ENCODE assay signal across 1 cellular context in genomic region chr10:32931593-32931992, GRCh38.
A peak's percentile ranks its signal among the peaks of the same experiment; 100 is the strongest.
TF ChIP-seq lines count a peak whose summit lies in the region.

No MANE protein-coding gene starts in this region.

TF ChIP-seq in GM12878, 131 proteins besides CTCF, POLR2A, EP300 and RAD21 (continued from another document):
- no peak for TF ChIP-seq ZNF592 (IDR thresholded peaks at IDR 0.05)
- peak; percentile 51 for TF ChIP-seq NFIC (IDR thresholded peaks at IDR 0.05; ENCODE audit: low read depth, low read length)
- TF ChIP-seq ATF2 (IDR thresholded peaks at IDR 0.05; ENCODE audit: low read length) = peak; percentile 34; the same call in 1 of the 2 replicates
- no peak for TF ChIP-seq KAT2A (conservative IDR thresholded peaks at IDR 0.05; ENCODE audit: control insufficient read depth, low read depth, low read length)
- no peak for TF ChIP-seq ZNF384 (IDR thresholded peaks at IDR 0.05; ENCODE audit: borderline replicate concordance, low read depth, low read length)
- TF ChIP-seq FOXM1 (IDR thresholded peaks at IDR 0.05; ENCODE audit: low read depth, low read length) = 0 out of 2 replicates have a peak, but pooled peaks have one; percentile 28
- peak; percentile 80; the same call in 1 of the 2 replicates for TF ChIP-seq ZNF24 (IDR thresholded peaks at IDR 0.05)
- no peak for TF ChIP-seq MLLT1 (IDR thresholded peaks at IDR 0.05)
- no peak for TF ChIP-seq ATF3 (IDR thresholded peaks at IDR 0.05; ENCODE audit: borderline replicate concordance, extremely low read depth, low read depth, low read length)
- peak; percentile 86 for TF ChIP-seq TCF7 (IDR thresholded peaks at IDR 0.05; ENCODE audit: borderline replicate concordance)
- no peak for TF ChIP-seq SPI1 (IDR thresholded peaks at IDR 0.05; ENCODE audit: borderline replicate concordance, insufficient read depth, low read depth, low read length)
- no peak for TF ChIP-seq IKZF2 (IDR thresholded peaks at IDR 0.05)
- TF ChIP-seq PAX5 (IDR thresholded peaks at IDR 0.05; ENCODE audit: borderline replicate concordance, low read depth, low read length) = no peak
- TF ChIP-seq USF2 (IDR thresholded peaks at IDR 0.05; ENCODE audit: borderline replicate concordance, low read depth, low read length) = no peak
- TF ChIP-seq MEF2B (IDR thresholded peaks at IDR 0.05; ENCODE audit: partially characterized antibody, poor library complexity, severe bottlenecking) = peak; percentile 60
- TF ChIP-seq RUNX3 (IDR thresholded peaks at IDR 0.05; ENCODE audit: low read length) = peak; percentile 89
- TF ChIP-seq TBL1XR1 (IDR thresholded peaks at IDR 0.05; ENCODE audit: low read depth, low read length) = no peak
- TF ChIP-seq ZBTB33 (IDR thresholded peaks at IDR 0.05) = no peak
